ENCODE assay signal across 11 cellular contexts in the genomic region with DNA sequence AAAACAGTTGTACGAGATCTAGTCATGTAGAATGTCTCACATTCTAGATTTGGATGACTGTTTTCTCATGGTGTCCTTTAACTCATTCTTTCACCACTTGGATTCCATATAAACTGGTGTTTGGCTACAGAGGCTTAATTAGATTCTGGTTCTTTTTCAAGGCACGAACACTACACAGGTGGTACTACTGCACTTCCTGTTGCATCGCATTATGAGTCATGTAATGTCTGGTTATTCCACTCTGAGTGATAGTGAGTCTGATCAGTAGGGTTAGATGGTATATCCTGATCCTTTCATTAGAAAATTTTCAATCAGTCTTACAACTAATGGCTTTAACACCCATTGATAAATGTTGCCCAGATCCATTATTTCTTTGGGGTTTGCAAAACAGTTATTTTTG. TPM values are rescaled to one million over a fixed set of nuclear protein-coding genes. Genes with fewer than 3 reads are reported as not detected.
DNase-seq lines count a peak whose midpoint lies in the region; ATAC-seq, FAIRE-seq and TF ChIP-seq lines count a peak whose summit lies in the region.
"Had no signal": no experiment of that assay in that cellular context is flagged by ENCODE, and none has a peak within 500 bp of the region (broad histone marks: within the 10 kb centered on the region; RNA-seq: fewer than 3 reads in every experiment).

No MANE protein-coding gene starts in this region.

- intact Hi-C loops in PC-3 (cut with micrococcal nuclease), result no loop called here
- intact Hi-C loops in HepG2 (cut with micrococcal nuclease; ENCODE audit: unreplicated experiment), result no loop called here

- H2AFZ ChIP-seq in PC-3 (ENCODE audit: low read length), result no peak overlapping the region
- no peak overlapping the region for H2AFZ ChIP-seq in HepG2 (ENCODE audit: low read length)

- H3K9ac ChIP-seq in PC-3 (ENCODE audit: low read length), result no peak overlapping the region
- H3K9ac ChIP-seq in HepG2 (ENCODE audit: insufficient read depth, low read depth, low read length), result no peak overlapping the region

- TF ChIP-seq CTCF in PC-3 (conservative IDR thresholded peaks at IDR 0.05; ENCODE audit: low read depth, low read length) (no peak), HepG2 (CRISPR knock-in tag; IDR thresholded peaks at IDR 0.05) (no peak), GM10266 (IDR thresholded peaks at IDR 0.05; ENCODE audit: control insufficient read depth, insufficient read depth, low read depth, missing control alignments) (no peak)

- ATAC-seq in GM18867 (IDR thresholded peaks at IDR 0.05; ENCODE audit: unreplicated experiment), result peak; percentile 96
- ATAC-seq in HG02852 (IDR thresholded peaks at IDR 0.05; ENCODE audit: unreplicated experiment), result peak; percentile 79
- ATAC-seq in PC-3, result peak; percentile 79
- no peak for ATAC-seq in HepG2

- H3K4me3 ChIP-seq in PC-3 (ENCODE audit: low read length), result no peak overlapping the region
- no peak overlapping the region for H3K4me3 ChIP-seq in HepG2 (replicated peaks in 1 of 3; ENCODE audit: insufficient read depth in 1 of 3, low read depth in 2 of 3, low read length in 3 of 3)

- H3K4me1 ChIP-seq in PC-3 (ENCODE audit: insufficient read depth, low read length) (peaks cover 7% of the 10 kb centered on the region), HepG2 (ENCODE audit: insufficient read depth, low read length) (no peaks in the 10 kb centered on the region)

- BruUV-seq in PC-3 (replicated peaks; lab: Mats Ljungman, UMichigan), result no TSS peak
- no TSS peak for BruUV-seq in HepG2 (replicated peaks; lab: Mats Ljungman, UMichigan)

- POLR2A ChIA-PET in PC-3 (lab: Charles Lee; ENCODE audit: unreplicated experiment), result no interaction called here
- POLR2A ChIA-PET in HepG2 (lab: Yijun Ruan, JAX), result no interaction called here

- no peaks in the 10 kb centered on the region for H3F3A ChIP-seq in PC-3 (ENCODE audit: low read length, unreplicated experiment)

- no peaks in the 10 kb centered on the region for H3K9me2 ChIP-seq in PC-3 (replicated peaks; ENCODE audit: low read length)

- no peaks in the 10 kb centered on the region for H3K27me3 ChIP-seq in PC-3 (ENCODE audit: low read length)
- H3K27me3 ChIP-seq in HepG2 (ENCODE audit: control insufficient read depth in 1 of 2, insufficient read depth in 2 of 2, low read length in 2 of 2), result 0 out of 5 replicates have a peak, but pooled peaks cover 0 to 5% of the 10 kb centered on the region in 2 experiments

- 29% methylated on average over 3 of the region's 3 CpGs for WGBS in HepG2 (ENCODE audit: low lambda C conversion rate)

- in situ Hi-C loops in HepG2 (cut with HindIII; ENCODE audit: extremely low pct_ligation_motif_present, low pct_unique_long_range_greater_than_20kb), result no loop called here

- no peaks in the 10 kb centered on the region for H3K79me2 ChIP-seq in PC-3 (ENCODE audit: low read length)
- H3K79me2 ChIP-seq in HepG2 (ENCODE audit: insufficient read depth, low read length), result no peaks in the 10 kb centered on the region

- H3K9me3 ChIP-seq in PC-3 (ENCODE audit: low read length), result no peaks in the 10 kb centered on the region
- no peaks in the 10 kb centered on the region for H3K9me3 ChIP-seq in HepG2 (ENCODE audit: low read length)
- H3K9me3 ChIP-seq: BE2C had no signal

- H3K36me3 ChIP-seq in PC-3 (ENCODE audit: low read depth, low read length), result no peaks in the 10 kb centered on the region
- H3K36me3 ChIP-seq in HepG2 (replicated peaks in 1 of 2; ENCODE audit: control insufficient read depth in 1 of 2, insufficient read depth in 2 of 2, low read length in 2 of 2), result no peaks in the 10 kb centered on the region
- H3K36me3 ChIP-seq: BE2C had no signal

- no peaks in the 10 kb centered on the region for H4K20me1 ChIP-seq in PC-3 (ENCODE audit: low read length)
- no peaks in the 10 kb centered on the region for H4K20me1 ChIP-seq in HepG2 (ENCODE audit: insufficient read depth, low read length)

- H3K27ac ChIP-seq in PC-3 (ENCODE audit: low read length) (no peak overlapping the region), HepG2 (ENCODE audit: extremely low read length, insufficient read depth, low read length) (no peak overlapping the region)

- peak; percentile 14 for DNase-seq in A172 (ENCODE audit: low spot score)
- DNase-seq in PC-3, result peak; percentile 48
- no peak for DNase-seq in HepG2 (ENCODE audit: low spot score)
- no peak for DNase-seq in GM10266 (ENCODE audit: extremely low spot score)
- DNase-seq in HUDEP-2 (lab: John Stamatoyannopoulos, UW; ENCODE audit: unreplicated experiment in 76 of 76), result no peak
- DNase-seq in NCI-H446 (lab: John Stamatoyannopoulos, UW), result no peak
- DNase-seq: BE2C, NCI-H82, T-helper 9 cell had no signal

- no peak overlapping the region for H3K4me2 ChIP-seq in PC-3 (ENCODE audit: low read length)
- no peak overlapping the region for H3K4me2 ChIP-seq in HepG2 (ENCODE audit: low read depth, low read length)

- no peak for FAIRE-seq in HepG2 (lab: Jason Lieb, UNC)

- CTCF ChIA-PET in PC-3 (lab: Charles Lee), result no interaction called here
- CTCF ChIA-PET in HepG2 (lab: Yijun Ruan, JAX; ENCODE audit: low intra/inter-chr PET ratio, low total read pairs), result no interaction called here

- TF ChIP-seq EP300 in HepG2 (IDR thresholded peaks at IDR 0.05; ENCODE audit: low read depth in 2 of 2, low read length in 2 of 2), result no peak
- TF ChIP-seq EP300 in HepG2 (CRISPR knock-in tag; IDR thresholded peaks at IDR 0.05; ENCODE audit: borderline replicate concordance), result no peak

- TF ChIP-seq POLR2A in HepG2 (IDR thresholded peaks at IDR 0.05; ENCODE audit: insufficient read depth in 1 of 2, low read depth in 2 of 2, low read length in 2 of 2), result no peak

- TF ChIP-seq RAD21 in HepG2 (CRISPR knock-in tag; IDR thresholded peaks at IDR 0.05), result no peak

TF ChIP-seq in HepG2, 621 proteins besides CTCF, POLR2A, EP300 and RAD21:
- TF ChIP-seq RORA (CRISPR knock-in tag; IDR thresholded peaks at IDR 0.05), result no peak
- no peak for TF ChIP-seq ZNF761 (CRISPR knock-in tag; conservative IDR thresholded peaks at IDR 0.05)
- TF ChIP-seq STAT5B (CRISPR knock-in tag; IDR thresholded peaks at IDR 0.05), result no peak
- no peak for TF ChIP-seq TMF1 (CRISPR knock-in tag; IDR thresholded peaks at IDR 0.05; ENCODE audit: low read depth)
- no peak for TF ChIP-seq MAF1 (CRISPR knock-in tag; IDR thresholded peaks at IDR 0.05; ENCODE audit: borderline replicate concordance)

RNA-seq across cellular contexts. Expression of gene AKAP9, which starts 11.2 kb away (rescaled TPM):
- 24.3 and 30.9 TPM in 2 replicates for total RNA-seq in A172 (2014; rRNA removed; shearing (Covaris generic))
- total RNA-seq in PC-3 (2014; rRNA removed) (23.9 and 24.9 TPM in 2 replicates), HepG2 (2016; rRNA removed; fragmentation: Illumina TruSeq; extraction: Trizol) (33.1 TPM in 2 replicates)
- total RNA-seq in HepG2 (2016; cell fraction: cytosol; rRNA removed; fragmentation: Illumina TruSeq; extraction: Trizol; ENCODE audit: low read depth), result 5.4 and 6.2 TPM in 2 replicates
- total RNA-seq in HepG2 (2016; cell fraction: insoluble cytoplasmic fraction; rRNA removed; fragmentation: Illumina TruSeq; extraction: Trizol), result 26.0 and 31.4 TPM in 2 replicates
- total RNA-seq in HepG2 (2016; cell fraction: membrane; rRNA removed; fragmentation: Illumina TruSeq; extraction: Trizol), result 9.8 and 10.3 TPM in 2 replicates
- 68.4 and 70.2 TPM in 2 replicates for total RNA-seq in HepG2 (2016; cell fraction: nucleus; rRNA removed; fragmentation: Illumina TruSeq; extraction: Trizol)
- polyA plus RNA-seq in HepG2 (2011; rRNA removed), result 18.7 and 27.6 TPM in 2 replicates
- 5.5 and 8.3 TPM in 2 replicates for polyA plus RNA-seq in HepG2 (2011; cell fraction: cytosol; rRNA removed)
- polyA plus RNA-seq in HepG2 (2011; cell fraction: nucleus; rRNA removed), result 21.5 and 24.1 TPM in 2 replicates
- 19.9 and 29.3 TPM in 2 replicates for polyA plus RNA-seq in HepG2 (2012)
- polyA plus RNA-seq in HepG2 (2016; cell fraction: cytosol; fragmentation: Illumina TruSeq; extraction: Trizol; ENCODE audit: low read depth), result 0.90 and 1.5 TPM in 2 replicates
- 14.3 and 15.6 TPM in 2 replicates for polyA plus RNA-seq in HepG2 (2016; cell fraction: insoluble cytoplasmic fraction; fragmentation: Illumina TruSeq; extraction: Trizol; ENCODE audit: low read depth)
- 2.3 and 2.7 TPM in 2 replicates for polyA plus RNA-seq in HepG2 (2016; cell fraction: membrane; fragmentation: Illumina TruSeq; extraction: Trizol; ENCODE audit: low read depth)
- polyA plus RNA-seq in HepG2 (2016; cell fraction: nucleus; fragmentation: Illumina TruSeq; extraction: Trizol; ENCODE audit: insufficient read depth, low read depth), result 48.6 and 50.1 TPM in 2 replicates
- polyA minus RNA-seq in HepG2 (2011; rRNA and poly(A)+ RNA removed; ENCODE audit: low replicate concordance), result 12.9 and 13.7 TPM in 2 replicates
- polyA minus RNA-seq in HepG2 (2011; cell fraction: cytosol; rRNA and poly(A)+ RNA removed), result 29.7 and 37.4 TPM in 2 replicates
- polyA minus RNA-seq in HepG2 (2011; cell fraction: nucleus; rRNA and poly(A)+ RNA removed), result 169 and 174 TPM in 2 replicates

RNA-seq across cellular contexts. Expression of gene MTERF1, which starts 49.0 kb away (rescaled TPM):
- total RNA-seq in A172 (2014; rRNA removed; shearing (Covaris generic)), result 9.8 and 15.1 TPM in 2 replicates
- total RNA-seq in PC-3 (2014; rRNA removed), result 4.0 and 10.0 TPM in 2 replicates
- total RNA-seq in HepG2 (2016; rRNA removed; fragmentation: Illumina TruSeq; extraction: Trizol), result 19.3 and 25.2 TPM in 2 replicates
- 2.0 and 3.7 TPM in 2 replicates for total RNA-seq in HepG2 (2016; cell fraction: cytosol; rRNA removed; fragmentation: Illumina TruSeq; extraction: Trizol; ENCODE audit: low read depth)
- 19.2 and 25.5 TPM in 2 replicates for total RNA-seq in HepG2 (2016; cell fraction: insoluble cytoplasmic fraction; rRNA removed; fragmentation: Illumina TruSeq; extraction: Trizol)
- 6.9 and 7.2 TPM in 2 replicates for total RNA-seq in HepG2 (2016; cell fraction: membrane; rRNA removed; fragmentation: Illumina TruSeq; extraction: Trizol)
- 24.2 and 24.8 TPM in 2 replicates for total RNA-seq in HepG2 (2016; cell fraction: nucleus; rRNA removed; fragmentation: Illumina TruSeq; extraction: Trizol)
- 5.5 and 5.8 TPM in 2 replicates for polyA plus RNA-seq in HepG2 (2011; rRNA removed)
- polyA plus RNA-seq in HepG2 (2011; cell fraction: cytosol; rRNA removed), result 1.8 and 4.4 TPM in 2 replicates
- polyA plus RNA-seq in HepG2 (2011; cell fraction: nucleus; rRNA removed), result 3.8 and 8.0 TPM in 2 replicates
- polyA plus RNA-seq in HepG2 (2012), result 6.8 and 8.2 TPM in 2 replicates
- polyA plus RNA-seq in HepG2 (2016; cell fraction: cytosol; fragmentation: Illumina TruSeq; extraction: Trizol; ENCODE audit: low read depth), result 1.0 and 1.2 TPM in 2 replicates
- polyA plus RNA-seq in HepG2 (2016; cell fraction: insoluble cytoplasmic fraction; fragmentation: Illumina TruSeq; extraction: Trizol; ENCODE audit: low read depth), result 17.4 and 20.2 TPM in 2 replicates
- polyA plus RNA-seq in HepG2 (2016; cell fraction: membrane; fragmentation: Illumina TruSeq; extraction: Trizol; ENCODE audit: low read depth), result 3.2 and 3.4 TPM in 2 replicates
- 23.0 and 24.0 TPM in 2 replicates for polyA plus RNA-seq in HepG2 (2016; cell fraction: nucleus; fragmentation: Illumina TruSeq; extraction: Trizol; ENCODE audit: insufficient read depth, low read depth)
- 6.5 and 7.6 TPM in 2 replicates for polyA minus RNA-seq in HepG2 (2011; rRNA and poly(A)+ RNA removed; ENCODE audit: low replicate concordance)
- 3.7 and 4.7 TPM in 2 replicates for polyA minus RNA-seq in HepG2 (2011; cell fraction: cytosol; rRNA and poly(A)+ RNA removed)
- 39.0 and 45.6 TPM in 2 replicates for polyA minus RNA-seq in HepG2 (2011; cell fraction: nucleus; rRNA and poly(A)+ RNA removed)

Comparison
In these comparisons a context has a peak if more than half of its experiments do, and no peak if none do; other contexts are left out.
1. DNase-seq: peak in A172 (single experiment) and PC-3 (single experiment); none in HepG2 (single experiment), GM10266 (single experiment), HUDEP-2 (0 of 76) and NCI-H446 (0 of 2).